1 cellular context compared by ENCODE assay signal in genomic region chr2:231056453-231057416, GRCh38.
TF ChIP-seq lines count a peak whose summit lies in the region.

Gene PSMD1, plus strand, starts transcription at chr2:231056867. Its CDS starts 159 bp downstream, at chr2:231057026.

TF ChIP-seq in HEK293, 187 proteins besides CTCF, POLR2A, EP300 and RAD21 (continued from another document and continues in another):
- no peak for TF ChIP-seq PRDM2 (tag by site-specific recombination; IDR thresholded peaks at IDR 0.05; ENCODE audit: borderline replicate concordance)
- no peak for TF ChIP-seq PRDM1 (tag by site-specific recombination; IDR thresholded peaks at IDR 0.05)
- TF ChIP-seq ZNF10 (tag by site-specific recombination; IDR thresholded peaks at IDR 0.05) = peak; percentile 43; the same call in 1 of the 2 replicates
- peak; percentile 45; the same call in 1 of the 2 replicates for TF ChIP-seq ZNF600 (tag by site-specific recombination; IDR thresholded peaks at IDR 0.05)
- peak; percentile 44; the same call in 1 of the 2 replicates for TF ChIP-seq KLF16 (tag by site-specific recombination; IDR thresholded peaks at IDR 0.05)
- TF ChIP-seq KLF17 (tag by site-specific recombination; IDR thresholded peaks at IDR 0.05) = 0 out of 2 replicates have a peak, but pooled peaks have one; percentile 58
- peak; percentile 66 for TF ChIP-seq SP3 (tag by site-specific recombination; IDR thresholded peaks at IDR 0.05)
- TF ChIP-seq ZNF223 (tag by site-specific recombination; IDR thresholded peaks at IDR 0.05) = no peak; the same call in 1 of the 2 replicates
- peak; percentile 43; the same call in 1 of the 2 replicates for TF ChIP-seq ZNF580 (tag by site-specific recombination; IDR thresholded peaks at IDR 0.05)
- peak; percentile 36; the same call in 1 of the 2 replicates for TF ChIP-seq GLIS1 (tag by site-specific recombination; IDR thresholded peaks at IDR 0.05)
- 0 out of 2 replicates have a peak, but pooled peaks have one; percentile 35 for TF ChIP-seq HOXA7 (CRISPR knock-in tag; IDR thresholded peaks at IDR 0.05; ENCODE audit: borderline replicate concordance)
- TF ChIP-seq YY2 (tag by site-specific recombination; IDR thresholded peaks at IDR 0.05) = peak; percentile 96
- peak; percentile 47; the same call in 1 of the 2 replicates for TF ChIP-seq ZNF629 (tag by site-specific recombination; IDR thresholded peaks at IDR 0.05)
- peak; percentile 50 for TF ChIP-seq ZBTB26 (tag by site-specific recombination; optimal IDR thresholded peaks at IDR 0.05)
- TF ChIP-seq ZNF2 (tag by site-specific recombination; IDR thresholded peaks at IDR 0.05) = peak; percentile 69; the same call in 1 of the 2 replicates
- TF ChIP-seq ZNF501 (tag by site-specific recombination; IDR thresholded peaks at IDR 0.05) = peak; percentile 67; the same call in 1 of the 2 replicates
- peak; percentile 59 for TF ChIP-seq ZNF692 (tag by site-specific recombination; IDR thresholded peaks at IDR 0.05)
- peak; percentile 75; the same call in 1 of the 2 replicates for TF ChIP-seq PRDM10 (tag by site-specific recombination; IDR thresholded peaks at IDR 0.05)
- no peak for TF ChIP-seq PRDM6 (tag by site-specific recombination; IDR thresholded peaks at IDR 0.05)
- TF ChIP-seq ZNF433 (tag by site-specific recombination; IDR thresholded peaks at IDR 0.05; ENCODE audit: low read depth) = no peak
- peak; percentile 100 for TF ChIP-seq ZNF335 (tag by site-specific recombination; conservative IDR thresholded peaks at IDR 0.05)
- no peak for TF ChIP-seq ZNF449 (tag by site-specific recombination; IDR thresholded peaks at IDR 0.05)
- TF ChIP-seq ZFP37 (tag by site-specific recombination; IDR thresholded peaks at IDR 0.05) = peak; percentile 41; the same call in 1 of the 2 replicates
- 0 out of 2 replicates have a peak, but pooled peaks have one; percentile 5 for TF ChIP-seq ZNF146 (tag by site-specific recombination; IDR thresholded peaks at IDR 0.05)
- TF ChIP-seq GLI4 (tag by site-specific recombination; IDR thresholded peaks at IDR 0.05) = no peak
- TF ChIP-seq MEIS1 (CRISPR knock-in tag; IDR thresholded peaks at IDR 0.05; ENCODE audit: borderline replicate concordance) = no peak
- TF ChIP-seq ZNF394 (tag by site-specific recombination; IDR thresholded peaks at IDR 0.05; ENCODE audit: borderline replicate concordance) = peak; percentile 60; the same call in 1 of the 2 replicates
- TF ChIP-seq ZFP69B (tag by site-specific recombination; IDR thresholded peaks at IDR 0.05) = peak; percentile 66; the same call in 1 of the 2 replicates
- TF ChIP-seq HOXD13 (CRISPR knock-in tag; IDR thresholded peaks at IDR 0.05; ENCODE audit: borderline replicate concordance) = no peak
- no peak for TF ChIP-seq ZBTB7A (tag by site-specific recombination; IDR thresholded peaks at IDR 0.05; ENCODE audit: low read depth)
- no peak for TF ChIP-seq AEBP2 (tag by site-specific recombination; IDR thresholded peaks at IDR 0.05; ENCODE audit: borderline replicate concordance)
- TF ChIP-seq ZNF768 (tag by site-specific recombination; IDR thresholded peaks at IDR 0.05) = no peak
- peak; percentile 54; the same call in 1 of the 2 replicates for TF ChIP-seq INSM2 (tag by site-specific recombination; IDR thresholded peaks at IDR 0.05)
- TF ChIP-seq KLF7 (tag by site-specific recombination; IDR thresholded peaks at IDR 0.05; ENCODE audit: borderline replicate concordance) = no peak
